ENCODE assay signal across 15 cellular contexts in the genomic region with DNA sequence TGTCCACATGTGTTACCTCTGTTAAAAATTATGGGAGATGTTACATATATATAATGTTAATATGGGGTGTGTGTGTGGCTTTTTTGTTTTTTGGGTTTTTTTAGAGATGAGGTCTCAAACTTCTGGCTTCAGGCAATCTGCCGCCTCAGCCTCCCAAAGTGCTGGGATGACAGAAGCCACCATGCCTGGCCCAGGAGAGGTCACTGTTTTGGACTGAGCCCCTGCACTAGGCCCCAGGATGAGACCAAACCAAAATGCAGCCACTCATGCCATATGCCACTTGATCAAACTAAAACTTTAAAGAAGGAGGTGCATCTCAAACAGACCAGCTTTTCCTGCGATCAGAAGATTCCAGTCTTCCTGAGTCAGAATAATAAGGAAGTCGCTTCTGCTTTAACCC. TPM values are rescaled to one million over a fixed set of nuclear protein-coding genes. Genes with fewer than 3 reads are reported as not detected.
A peak's percentile ranks its signal among the peaks of the same experiment; 100 is the strongest.
DNase-seq lines count a peak whose midpoint lies in the region; ATAC-seq and TF ChIP-seq lines count a peak whose summit lies in the region.
"Had no signal": no experiment of that assay in that cellular context is flagged by ENCODE, and none has a peak within 500 bp of the region (broad histone marks: within the 10 kb centered on the region; RNA-seq: fewer than 3 reads in every experiment).

No MANE protein-coding gene starts in this region.

- no peak overlapping the region for H2AFZ ChIP-seq in H9 (ENCODE audit: low read length)

- H3K9ac ChIP-seq in H9 (ENCODE audit: extremely low read depth, insufficient read length, low read length) = no peak overlapping the region

- H2BK5ac ChIP-seq in H9 (ENCODE audit: insufficient read length, low read length) = no peak overlapping the region

- H3K4ac ChIP-seq in H9 (ENCODE audit: low read depth, low read length) = no peak overlapping the region

- H3K4me3 ChIP-seq in upper lobe of left lung = no peak overlapping the region
- H3K4me3 ChIP-seq: Peyer's patch had no signal

- H3K79me1 ChIP-seq in H9 (ENCODE audit: insufficient read depth, low read depth, low read length, poor library complexity, severe bottlenecking) = no peaks in the 10 kb centered on the region

- ATAC-seq in activated CD8-positive, alpha-beta memory T cell treated with anti-CD3 and anti-CD28 coated beads, Interleukin-2, amount 10 ng/mL, durations not matched to agents 7 days and 5 days = no peak
- no peak for ATAC-seq in upper lobe of left lung (ENCODE audit: low FRiP score in 2 of 2)

- H3K9me3 ChIP-seq in H9 (ENCODE audit: control insufficient read depth, low read depth, low read length) = no peaks in the 10 kb centered on the region
- no peaks in the 10 kb centered on the region for H3K9me3 ChIP-seq in upper lobe of left lung
- H3K9me3 ChIP-seq: Peyer's patch had no signal

- no peak overlapping the region for H3K56ac ChIP-seq in H9 (ENCODE audit: insufficient read length, low read depth, low read length)

- no peak overlapping the region for H2BK15ac ChIP-seq in H9 (ENCODE audit: low read depth, low read length)

- CTCF ChIA-PET in activated CD8-positive, alpha-beta memory T cell treated with anti-CD3 and anti-CD28 coated beads, Interleukin-2, amount 10 ng/mL, durations not matched to agents 7 days and 5 days (lab: Charles Lee) = no interaction called here

- no peaks in the 10 kb centered on the region for H3K79me2 ChIP-seq in H9 (ENCODE audit: insufficient read depth, low read length)

- peaks cover 37% of the 10 kb centered on the region for H3K36me3 Mint-ChIP-seq in activated CD8-positive, alpha-beta memory T cell treated with anti-CD3 and anti-CD28 coated beads, Interleukin-2, amount 10 ng/mL, durations not matched to agents 7 days and 5 days
- peaks cover 24 to 30% (median 28%) of the 10 kb centered on the region in 3 experiments for H3K36me3 Mint-ChIP-seq in H9 (ENCODE audit: insufficient read depth in 1 of 3, low read depth in 3 of 3)
- peaks cover 31% of the 10 kb centered on the region for H3K36me3 Mint-ChIP-seq in progenitor cell of endocrine pancreas (ENCODE audit: insufficient read depth)

- TF ChIP-seq CTCF in H9 (conservative IDR thresholded peaks at IDR 0.05) (no peak), progenitor cell of endocrine pancreas (IDR thresholded peaks at IDR 0.05; ENCODE audit: unreplicated experiment) (no peak), upper lobe of left lung (IDR thresholded peaks at IDR 0.05) (no peak)

- no peak overlapping the region for H3K27ac Mint-ChIP-seq in activated CD8-positive, alpha-beta memory T cell treated with anti-CD3 and anti-CD28 coated beads, Interleukin-2, amount 10 ng/mL, durations not matched to agents 7 days and 5 days
- no peak overlapping the region; a peak in 1 of 7 replicates for H3K27ac Mint-ChIP-seq in H9
- peak overlapping the region; percentile 46 for H3K27ac Mint-ChIP-seq in progenitor cell of endocrine pancreas

- H3K9me3 Mint-ChIP-seq in activated CD8-positive, alpha-beta memory T cell treated with anti-CD3 and anti-CD28 coated beads, Interleukin-2, amount 10 ng/mL, durations not matched to agents 7 days and 5 days (ENCODE audit: low read depth) = peaks cover 3% of the 10 kb centered on the region
- H3K9me3 Mint-ChIP-seq in H9 (peaks cover 11 to 12% of the 10 kb centered on the region in 2 experiments), progenitor cell of endocrine pancreas (ENCODE audit: low read depth) (peaks cover 7% of the 10 kb centered on the region)

- H4K91ac ChIP-seq in H9 (ENCODE audit: insufficient read length, low read depth, low read length) = no peak overlapping the region

- H3K4me1 Mint-ChIP-seq in activated CD8-positive, alpha-beta memory T cell treated with anti-CD3 and anti-CD28 coated beads, Interleukin-2, amount 10 ng/mL, durations not matched to agents 7 days and 5 days = peaks cover 39% of the 10 kb centered on the region
- H3K4me1 Mint-ChIP-seq in H9 = peaks cover 24% of the 10 kb centered on the region in 2 experiments
- H3K4me1 Mint-ChIP-seq in progenitor cell of endocrine pancreas (ENCODE audit: low read depth) = peaks cover 30% of the 10 kb centered on the region

- no peak overlapping the region for H2AK5ac ChIP-seq in H9 (ENCODE audit: insufficient read length, low read length)

- no peak for TF ChIP-seq POLR2A in upper lobe of left lung (IDR thresholded peaks at IDR 0.05)

- no peaks in the 10 kb centered on the region for H3K27me3 ChIP-seq in H9 (ENCODE audit: insufficient read depth, low read length)
- no peaks in the 10 kb centered on the region for H3K27me3 ChIP-seq in upper lobe of left lung
- H3K27me3 ChIP-seq: BLaER1 treated with 17β-estradiol and CSF1 and Interleukin-3, amounts not matched to agents 10 nM and 100 nM; Peyer's patch had no signal

- no peak overlapping the region for H3K4me2 ChIP-seq in H9 (ENCODE audit: insufficient read depth, insufficient read length, low read length)

- no peaks in the 10 kb centered on the region for H4K20me1 ChIP-seq in H9 (ENCODE audit: control insufficient read depth, insufficient read depth, insufficient read length)
- H4K20me1 ChIP-seq: BLaER1 treated with 17β-estradiol and CSF1 and Interleukin-3, amounts not matched to agents 10 nM and 100 nM had no signal

- H2BK120ac ChIP-seq in H9 (ENCODE audit: low read depth, low read length, poor library complexity, severe bottlenecking) = no peak overlapping the region

- no peak overlapping the region for H3K23ac ChIP-seq in H9 (ENCODE audit: insufficient read length, low read depth, low read length)

- H3K4me3 Mint-ChIP-seq in activated CD8-positive, alpha-beta memory T cell treated with anti-CD3 and anti-CD28 coated beads, Interleukin-2, amount 10 ng/mL, durations not matched to agents 7 days and 5 days = no peak overlapping the region
- peak overlapping the region; percentile 15 to 32; a peak in 2 of 5 replicates for H3K4me3 Mint-ChIP-seq in H9
- peak overlapping the region; percentile 65 for H3K4me3 Mint-ChIP-seq in progenitor cell of endocrine pancreas (ENCODE audit: low read depth)

- H3K14ac ChIP-seq in H9 (ENCODE audit: insufficient read depth, low read length) = no peak overlapping the region

- no peak for TF ChIP-seq EP300 in upper lobe of left lung (IDR thresholded peaks at IDR 0.05)

- WGBS in H9 (ENCODE audit: extremely low coverage, insufficient read length, low lambda C conversion rate) = no CpG with 5 or more reads among the region's 3 CpGs
- 93 to 97% methylated on average over 3 of the region's 3 CpGs for WGBS in upper lobe of left lung, 2 donors

- no peak overlapping the region for H3K27ac ChIP-seq in H9 (ENCODE audit: insufficient read length, low read depth, low read length)
- no peak overlapping the region for H3K27ac ChIP-seq in upper lobe of left lung
- H3K27ac ChIP-seq: BLaER1 treated with 17β-estradiol and CSF1 and Interleukin-3, amounts not matched to agents 10 nM and 100 nM; Peyer's patch had no signal

- no peak overlapping the region for H3K18ac ChIP-seq in H9 (ENCODE audit: insufficient read length, low read depth, low read length)

- H3K23me2 ChIP-seq in H9 (ENCODE audit: insufficient read length, low read depth, low read length, poor library complexity, severe bottlenecking) = peaks cover 9% of the 10 kb centered on the region

- H3K27me3 Mint-ChIP-seq in activated CD8-positive, alpha-beta memory T cell treated with anti-CD3 and anti-CD28 coated beads, Interleukin-2, amount 10 ng/mL, durations not matched to agents 7 days and 5 days = peaks cover 4% of the 10 kb centered on the region
- H3K27me3 Mint-ChIP-seq in H9 (ENCODE audit: low read depth) = peaks cover 14% of the 10 kb centered on the region
- H3K27me3 Mint-ChIP-seq in progenitor cell of endocrine pancreas = no peaks in the 10 kb centered on the region

- H3K36me3 ChIP-seq in upper lobe of left lung = peaks cover 10 to 19% (median 16%) of the 10 kb centered on the region in 4 donors

- H2BK12ac ChIP-seq in H9 (ENCODE audit: insufficient read length, low read depth, low read length) = no peak overlapping the region

- H4K5ac ChIP-seq in H9 (ENCODE audit: insufficient read length, low read depth, low read length) = no peak overlapping the region

- H3K4me1 ChIP-seq in H9 (ENCODE audit: insufficient read depth, low read length) = peaks cover 5% of the 10 kb centered on the region; the same call in 1 of the 2 replicates
- peaks cover 10 to 26% (median 17%) of the 10 kb centered on the region in 4 donors for H3K4me1 ChIP-seq in upper lobe of left lung

- H4K8ac ChIP-seq in H9 (replicated peaks; ENCODE audit: insufficient read length, low read depth, low read length) = no peak overlapping the region

- no peak overlapping the region for H3T11ph ChIP-seq in H9 (ENCODE audit: low read length)

- peak; percentile 6 for DNase-seq in activated CD8-positive, alpha-beta memory T cell treated with anti-CD3 and anti-CD28 coated beads, Interleukin-2, amount 50 U/mL, for 48 hours
- no peak for DNase-seq in activated CD8-positive, alpha-beta memory T cell treated with anti-CD3 and anti-CD28 coated beads, Interleukin-2, amount 10 ng/mL, durations not matched to agents 7 days and 5 days
- DNase-seq in H9 (no peak), islet precursor cell (peak; percentile 10), progenitor cell of endocrine pancreas (ENCODE audit: low spot score, unreplicated experiment) (no peak), T1000 (lab: John Stamatoyannopoulos, UW) (no peak), SK-N-DZ (ENCODE audit: low spot score) (no peak), upper lobe of left lung (no peak)
- DNase-seq: COR-L47, NCI-H1436, NCI-H2029 treated with DMSO at 0.1 percent for 48 hours, NCI-H510A treated with DMSO at 0.1 percent for 48 hours, SHP77 had no signal

- H2BK20ac ChIP-seq in H9 (ENCODE audit: low read depth, low read length, poor library complexity, severe bottlenecking) = no peak overlapping the region

RNA-seq across cellular contexts. Expression of gene ADI1, which starts 2.5 kb away (rescaled TPM):
- total RNA-seq in activated CD8-positive, alpha-beta memory T cell treated with anti-CD3 and anti-CD28 coated beads, Interleukin-2, amount 10 ng/mL, durations not matched to agents 7 days and 5 days = 10 to 100 TPM; 15.0 to 16.6 TPM
- total RNA-seq in H9 (2021) (23.4 and 25.4 TPM in 2 replicates), progenitor cell of endocrine pancreas (41.8 and 46.6 TPM in 2 replicates), upper lobe of left lung (10 to 100 TPM; 40.9 to 87.3 (median 77.3) TPM)
- 43.2 and 45.6 TPM in 2 replicates for polyA plus RNA-seq in SK-N-DZ (2014; cell fraction: cytosol; rRNA removed)
- 43.4 and 47.2 TPM in 2 replicates for polyA plus RNA-seq in SK-N-DZ (2014; cell fraction: nucleus; rRNA removed)

RNA-seq across cellular contexts. Expression of gene RNASEH1, which starts 41.3 kb away (rescaled TPM):
- 10 to 100 TPM; 26.3 to 32.9 TPM for total RNA-seq in activated CD8-positive, alpha-beta memory T cell treated with anti-CD3 and anti-CD28 coated beads, Interleukin-2, amount 10 ng/mL, durations not matched to agents 7 days and 5 days
- total RNA-seq in H9 (2021) = 40.4 and 42.0 TPM in 2 replicates
- total RNA-seq in progenitor cell of endocrine pancreas = 18.5 and 21.8 TPM in 2 replicates
- 35.5 and 40.1 TPM in 2 replicates for polyA plus RNA-seq in SK-N-DZ (2014; cell fraction: cytosol; rRNA removed)
- polyA plus RNA-seq in SK-N-DZ (2014; cell fraction: nucleus; rRNA removed) = 22.3 and 30.8 TPM in 2 replicates
- 10 to 100 TPM; 17.1 to 19.5 (median 18.0) TPM for total RNA-seq in upper lobe of left lung

RNA-seq across cellular contexts. Expression of gene RPS7, which starts 58.2 kb away (rescaled TPM):
- 1,000 to 10,000 TPM; 1,010 to 1,163 TPM for total RNA-seq in activated CD8-positive, alpha-beta memory T cell treated with anti-CD3 and anti-CD28 coated beads, Interleukin-2, amount 10 ng/mL, durations not matched to agents 7 days and 5 days
- total RNA-seq in H9 (2021) = 2,120 and 2,130 TPM in 2 replicates
- 1,422 and 1,517 TPM in 2 replicates for total RNA-seq in progenitor cell of endocrine pancreas
- polyA plus RNA-seq in SK-N-DZ (2014; cell fraction: cytosol; rRNA removed) = 7,441 and 7,592 TPM in 2 replicates
- polyA plus RNA-seq in SK-N-DZ (2014; cell fraction: nucleus; rRNA removed) = 6,740 and 9,402 TPM in 2 replicates
- 1,000 to 10,000 TPM in 2 of 6 donors, 100 to 1,000 TPM in 4; 689 to 1,790 (median 847) TPM for total RNA-seq in upper lobe of left lung

Comparison
In these comparisons a context has a peak if more than half of its experiments do, and no peak if none do; other contexts are left out.
1. DNase-seq: peak in activated CD8-positive, alpha-beta memory T cell treated with anti-CD3 and anti-CD28 coated beads, Interleukin-2, amount 50 U/mL, for 48 hours (single experiment) and islet precursor cell (single experiment); none in activated CD8-positive, alpha-beta memory T cell treated with anti-CD3 and anti-CD28 coated beads, Interleukin-2, amount 10 ng/mL, durations not matched to agents 7 days and 5 days (single experiment), H9 (single experiment), progenitor cell of endocrine pancreas (single experiment), T1000 (single experiment), SK-N-DZ (single experiment) and upper lobe of left lung (0 of 2).